Comparison of ENCODE assay signal across 20 cellular contexts in the genomic region with DNA sequence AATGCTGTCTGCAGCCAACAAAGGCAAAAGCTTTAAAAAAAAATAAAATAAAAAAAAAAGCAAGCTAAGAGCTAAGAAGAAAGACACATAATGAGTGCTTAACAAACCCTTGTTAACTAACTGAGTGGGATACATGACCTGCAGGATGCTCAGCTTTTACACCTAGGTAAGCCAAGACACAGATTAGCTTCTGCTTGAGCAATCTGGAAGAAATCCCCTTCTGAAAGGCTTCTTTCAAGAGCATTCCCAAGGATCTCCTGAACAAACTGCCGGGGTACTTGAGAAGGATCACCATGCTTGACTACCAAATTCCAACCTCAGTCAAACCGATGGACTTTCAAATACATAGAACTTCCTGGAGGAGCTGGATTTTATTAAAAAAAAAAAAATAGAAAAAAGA.
DNase-seq lines count a peak whose midpoint lies in the region; ATAC-seq and TF ChIP-seq lines count a peak whose summit lies in the region.
"Had no signal": no experiment of that assay in that cellular context is flagged by ENCODE, and none has a peak within 500 bp of the region (broad histone marks: within the 10 kb centered on the region; RNA-seq: fewer than 3 reads in every experiment).

No MANE protein-coding gene starts in this region.

- H3K4me1 Mint-ChIP-seq in CD4-positive, CD25-positive, alpha-beta regulatory T cell, result peaks cover under 1 to 45% (median 26%) of the 10 kb centered on the region in 4 donors
- H3K4me1 Mint-ChIP-seq in CD8-positive, alpha-beta T cell (ENCODE audit: low read depth), result peaks cover 48% of the 10 kb centered on the region
- H3K4me1 Mint-ChIP-seq in glutamatergic neuron (ENCODE audit: low read depth, unreplicated experiment) (peaks cover 25% of the 10 kb centered on the region), chondrocyte (ENCODE audit: low read depth) (peaks cover 47% of the 10 kb centered on the region)

- H3K9me3 Mint-ChIP-seq in CD4-positive, CD25-positive, alpha-beta regulatory T cell, result no peaks in the 10 kb centered on the region
- H3K9me3 Mint-ChIP-seq in CD8-positive, alpha-beta T cell, result no peaks in the 10 kb centered on the region
- H3K9me3 Mint-ChIP-seq in glutamatergic neuron (ENCODE audit: unreplicated experiment), result peaks cover 2% of the 10 kb centered on the region
- no peaks in the 10 kb centered on the region for H3K9me3 Mint-ChIP-seq in chondrocyte (ENCODE audit: low read depth)
- H3K9me3 Mint-ChIP-seq: CD8-positive, alpha-beta memory T cell; GM23338 had no signal

- no peak overlapping the region for H2BK120ac ChIP-seq in mesenchymal stem cell (ENCODE audit: low read depth, low read length)

- H2BK15ac ChIP-seq in mesenchymal stem cell (ENCODE audit: low read depth, poor library complexity, severe bottlenecking), result no peak overlapping the region

- no peaks in the 10 kb centered on the region for H3K27me3 ChIP-seq in CD4-positive, CD25-positive, alpha-beta regulatory T cell (ENCODE audit: control insufficient read depth, insufficient read depth, low read length)
- no peaks in the 10 kb centered on the region for H3K27me3 ChIP-seq in CD8-positive, alpha-beta T cell (ENCODE audit: insufficient read depth, low read length)
- H3K27me3 ChIP-seq in mesenchymal stem cell (ENCODE audit: control insufficient read depth in 1 of 2, insufficient read depth in 1 of 2, low read length in 2 of 2) (no peaks in the 10 kb centered on the region), sigmoid colon (no peaks in the 10 kb centered on the region)
- H3K27me3 ChIP-seq: BE2C, SJCRH30 had no signal

- H3K4me3 Mint-ChIP-seq in CD4-positive, CD25-positive, alpha-beta regulatory T cell, result no peak overlapping the region
- H3K4me3 Mint-ChIP-seq in CD8-positive, alpha-beta T cell, result no peak overlapping the region
- no peak overlapping the region for H3K4me3 Mint-ChIP-seq in glutamatergic neuron (ENCODE audit: unreplicated experiment)
- H3K4me3 Mint-ChIP-seq in chondrocyte (ENCODE audit: unreplicated experiment), result no peak overlapping the region
- H3K4me3 Mint-ChIP-seq: CD8-positive, alpha-beta memory T cell; GM23338 had no signal

- peaks cover 15% of the 10 kb centered on the region for H3K36me3 ChIP-seq in CD4-positive, CD25-positive, alpha-beta regulatory T cell (ENCODE audit: control insufficient read depth, insufficient read depth, low read length)
- peaks cover 5% of the 10 kb centered on the region for H3K36me3 ChIP-seq in CD8-positive, alpha-beta T cell (ENCODE audit: insufficient read depth, low read length)
- H3K36me3 ChIP-seq in mesenchymal stem cell (ENCODE audit: control insufficient read depth in 1 of 2, insufficient read depth in 2 of 2, low read depth in 1 of 2, low read length in 2 of 2) (peaks cover 3 to 21% of the 10 kb centered on the region in 2 experiments), sigmoid colon (no peaks in the 10 kb centered on the region)
- H3K36me3 ChIP-seq: BE2C, HAP-1, SJCRH30 had no signal

- H3K4me3 ChIP-seq in CD4-positive, CD25-positive, alpha-beta regulatory T cell (ENCODE audit: low read depth, low read length), result no peak overlapping the region
- H3K4me3 ChIP-seq in CD8-positive, alpha-beta T cell (ENCODE audit: low read depth, low read length), result no peak overlapping the region
- H3K4me3 ChIP-seq in mesenchymal stem cell (ENCODE audit: insufficient read depth in 1 of 2, low read depth in 1 of 2, low read length in 2 of 2), result no peak overlapping the region
- no peak overlapping the region for H3K4me3 ChIP-seq in sigmoid colon
- H3K4me3 ChIP-seq: GM23338, HAP-1, SJCRH30 had no signal

- no peaks in the 10 kb centered on the region for H3K27me3 Mint-ChIP-seq in CD4-positive, CD25-positive, alpha-beta regulatory T cell
- no peaks in the 10 kb centered on the region for H3K27me3 Mint-ChIP-seq in CD8-positive, alpha-beta T cell (ENCODE audit: low read depth)
- H3K27me3 Mint-ChIP-seq in glutamatergic neuron (ENCODE audit: unreplicated experiment) (no peaks in the 10 kb centered on the region), chondrocyte (ENCODE audit: low read depth) (no peaks in the 10 kb centered on the region)
- H3K27me3 Mint-ChIP-seq: CD8-positive, alpha-beta memory T cell had no signal

- POLR2A ChIA-PET in CD8-positive, alpha-beta T cell (lab: Charles Lee), result interaction anchor here (0.9 to 1.2 kb wide), 2 partner anchors 14 to 45 kb away, joined by 3 read pairs; no protein-coding TSS in a partner anchor

- CTCF ChIA-PET in CD8-positive, alpha-beta T cell (lab: Charles Lee), result interaction anchor here (0.7 to 2.8 kb wide), 2 partner anchors 34 to 72 kb away, joined by 3 to 14 read pairs; no protein-coding TSS in a partner anchor

- TF ChIP-seq EP300 in sigmoid colon (IDR thresholded peaks at IDR 0.05), result no peak

- no peak overlapping the region for H4K91ac ChIP-seq in mesenchymal stem cell (ENCODE audit: low read length)

- H3K36me3 Mint-ChIP-seq in CD4-positive, CD25-positive, alpha-beta regulatory T cell, result peaks cover 17% of the 10 kb centered on the region
- peaks cover 18% of the 10 kb centered on the region for H3K36me3 Mint-ChIP-seq in CD8-positive, alpha-beta T cell
- H3K36me3 Mint-ChIP-seq in glutamatergic neuron (ENCODE audit: unreplicated experiment), result no peaks in the 10 kb centered on the region
- peaks cover 11% of the 10 kb centered on the region for H3K36me3 Mint-ChIP-seq in chondrocyte (ENCODE audit: low read depth)

- no peak overlapping the region for H2BK12ac ChIP-seq in mesenchymal stem cell (ENCODE audit: low read length in 2 of 2)

- H3K4me2 ChIP-seq in mesenchymal stem cell (ENCODE audit: low read length, poor library complexity, severe bottlenecking), result no peak overlapping the region
- H3K4me2 ChIP-seq: GM23338 had no signal

- H3K27ac Mint-ChIP-seq in CD4-positive, CD25-positive, alpha-beta regulatory T cell, result peak overlapping the region in 2 of 3 donors; percentile 42 to 88
- H3K27ac Mint-ChIP-seq in CD8-positive, alpha-beta T cell, result peak overlapping the region; percentile 18
- H3K27ac Mint-ChIP-seq in glutamatergic neuron (ENCODE audit: unreplicated experiment) (no peak overlapping the region), chondrocyte (ENCODE audit: unreplicated experiment) (no peak overlapping the region)
- H3K27ac Mint-ChIP-seq: GM23338 had no signal

- no CpG with 5 or more reads among the region's 2 CpGs for WGBS in mesenchymal stem cell
- 92 to 94% methylated on average over 2 of the region's 2 CpGs for WGBS in sigmoid colon, 2 donors

- no peak overlapping the region for H4K8ac ChIP-seq in mesenchymal stem cell (ENCODE audit: low read length)

- H3K9me3 ChIP-seq in CD4-positive, CD25-positive, alpha-beta regulatory T cell (ENCODE audit: control insufficient read depth in 2 of 2, low read length in 2 of 2), result no peaks in the 10 kb centered on the region
- H3K9me3 ChIP-seq in CD8-positive, alpha-beta T cell (ENCODE audit: low read length), result no peaks in the 10 kb centered on the region
- H3K9me3 ChIP-seq in mesenchymal stem cell (ENCODE audit: control insufficient read depth, low read length) (no peaks in the 10 kb centered on the region), sigmoid colon (no peaks in the 10 kb centered on the region)
- H3K9me3 ChIP-seq: BE2C, HAP-1, SJCRH30 had no signal

- H3K18ac ChIP-seq in mesenchymal stem cell (ENCODE audit: low read depth in 1 of 2, low read length in 2 of 2), result no peak overlapping the region

- H3K27ac ChIP-seq in CD4-positive, CD25-positive, alpha-beta regulatory T cell (ENCODE audit: insufficient read depth, low read length, poor library complexity, severe bottlenecking), result no peak overlapping the region
- H3K27ac ChIP-seq in CD8-positive, alpha-beta T cell (ENCODE audit: low read depth, low read length), result no peak overlapping the region
- H3K27ac ChIP-seq in mesenchymal stem cell (ENCODE audit: low read length, poor library complexity, severe bottlenecking) (no peak overlapping the region), sigmoid colon (peak overlapping the region; percentile 7 to 87 (median 84))
- H3K27ac ChIP-seq: KMS-11, SJCRH30 had no signal

- peaks cover 25% of the 10 kb centered on the region for H3K4me1 ChIP-seq in CD4-positive, CD25-positive, alpha-beta regulatory T cell (ENCODE audit: control insufficient read depth, insufficient read depth, low read length, poor library complexity, severe bottlenecking)
- H3K4me1 ChIP-seq in CD8-positive, alpha-beta T cell (ENCODE audit: insufficient read depth, low read length), result peaks cover 40% of the 10 kb centered on the region
- peaks cover 23% of the 10 kb centered on the region for H3K4me1 ChIP-seq in mesenchymal stem cell (ENCODE audit: control insufficient read depth, insufficient read depth, low read depth, low read length)
- peaks cover 0 to 76% (median 61%) of the 10 kb centered on the region in 4 donors for H3K4me1 ChIP-seq in sigmoid colon
- H3K4me1 ChIP-seq: BE2C had no signal

- no peak for TF ChIP-seq POLR2A in sigmoid colon (IDR thresholded peaks at IDR 0.05)

- H2BK5ac ChIP-seq in mesenchymal stem cell (ENCODE audit: low read depth, low read length, poor library complexity, severe bottlenecking), result no peak overlapping the region

- H3K4ac ChIP-seq in mesenchymal stem cell (ENCODE audit: low read depth in 1 of 2, low read length in 2 of 2), result no peak overlapping the region

- no peak overlapping the region for H3K14ac ChIP-seq in mesenchymal stem cell (ENCODE audit: low read length in 2 of 2)

- no peak overlapping the region for H2AK5ac ChIP-seq in mesenchymal stem cell (ENCODE audit: low read length, severe bottlenecking)

- no peak overlapping the region for H2AFZ ChIP-seq in mesenchymal stem cell (ENCODE audit: low read depth, low read length)
- H2AFZ ChIP-seq: GM23338 had no signal

- no peak overlapping the region for H3K23ac ChIP-seq in mesenchymal stem cell (ENCODE audit: low read length in 2 of 2)

- no peak for DNase-seq in CD4-positive, CD25-positive, alpha-beta regulatory T cell
- no peak for DNase-seq in CD8-positive, alpha-beta T cell
- DNase-seq in mesenchymal stem cell (no peak), sigmoid colon (no peak), glutamatergic neuron (no peak), EL (no peak), chondrocyte (ENCODE audit: low spot score) (no peak)
- DNase-seq: BE2C; CD8-positive, alpha-beta memory T cell; GDM1; NCI-H1105 treated with DMSO at 0.1 percent for 48 hours; NCI-H2081; NCI-H2171; NCI-H345; NCI-H774; NK-92 treated with Interleukin-12 subunit alpha and Interleukin-12 subunit beta, amount 100 ng/mL, for 24 hours; SJCRH30 had no signal

- ATAC-seq in CD4-positive, CD25-positive, alpha-beta regulatory T cell (ENCODE audit: low read depth in 2 of 2), result no peak
- ATAC-seq in CD8-positive, alpha-beta T cell, result no peak
- ATAC-seq: GM23338 had no signal

- peak overlapping the region; percentile 1 for H3K9ac ChIP-seq in mesenchymal stem cell (ENCODE audit: low read length)
- H3K9ac ChIP-seq: KMS-11 had no signal

- peaks cover 20% of the 10 kb centered on the region for H3K79me1 ChIP-seq in mesenchymal stem cell (replicated peaks; ENCODE audit: low read length, poor library complexity, severe bottlenecking)

- intact Hi-C loops in CD8-positive, alpha-beta T cell (cut with DNase I, micrococcal nuclease), result no loop called here
- intact Hi-C loops in sigmoid colon (cut with DNase I), result no loop called here

- TF ChIP-seq CTCF in CD8-positive, alpha-beta T cell (IDR thresholded peaks at IDR 0.05), result no peak
- TF ChIP-seq CTCF in sigmoid colon (IDR thresholded peaks at IDR 0.05), result no peak
- TF ChIP-seq CTCF in glutamatergic neuron (IDR thresholded peaks at IDR 0.05; ENCODE audit: partially characterized antibody, unreplicated experiment), result no peak
- TF ChIP-seq CTCF in chondrocyte (IDR thresholded peaks at IDR 0.05), result no peak

Comparison
In these comparisons a context has a peak if more than half of its experiments do, and no peak if none do; other contexts are left out.
1. H3K27ac ChIP-seq: peak in sigmoid colon (4 of 4); none in CD4-positive, CD25-positive, alpha-beta regulatory T cell (single experiment), CD8-positive, alpha-beta T cell (single experiment) and mesenchymal stem cell (single experiment).
2. H3K27ac Mint-ChIP-seq: peak in CD4-positive, CD25-positive, alpha-beta regulatory T cell (2 of 3) and CD8-positive, alpha-beta T cell (single experiment); none in glutamatergic neuron (single experiment) and chondrocyte (single experiment).